In genomic region chr3:140185375-140185774, GRCh38 we compare ENCODE assay signal across 26 cellular contexts.
DNase-seq lines count a peak whose midpoint lies in the region; ATAC-seq, FAIRE-seq and TF ChIP-seq lines count a peak whose summit lies in the region.
"Had no signal": no experiment of that assay in that cellular context is flagged by ENCODE, and none has a peak within 500 bp of the region (broad histone marks: within the 10 kb centered on the region; RNA-seq: fewer than 3 reads in every experiment).

No MANE protein-coding gene starts in this region.

- WGBS in heart left ventricle, 4 donors = 80 to 90% (median 83%) methylated on average over 4 of the region's 4 CpGs
- WGBS in H1 (ENCODE audit: extremely low coverage in 1 of 2, insufficient coverage in 1 of 2, insufficient read length in 1 of 2, insufficient replicate concordance in 2 of 2, low coverage in 1 of 2, low lambda C conversion rate in 2 of 2, missing lambda C conversion rate in 1 of 2), 2 experiments = 87% methylated on average over 4 of the region's 4 CpGs; no CpG with 5 or more reads in 1 of the 2 experiments
- WGBS in thyroid gland, 2 donors = 88 to 92% methylated on average over 4 of the region's 4 CpGs

- H3K79me2 ChIP-seq in GM23338 (replicated peaks; ENCODE audit: insufficient read depth) (no peaks in the 10 kb centered on the region), H1 (ENCODE audit: control insufficient read depth in 1 of 2, insufficient read depth in 2 of 2, low read length in 2 of 2) (no peaks in the 10 kb centered on the region)

- H3F3A ChIP-seq in GM23338 (replicated peaks; ENCODE audit: low read depth) = no peaks in the 10 kb centered on the region

- H3K36me3 Mint-ChIP-seq in GM23338 (ENCODE audit: low read depth) = no peaks in the 10 kb centered on the region

- H4K5ac ChIP-seq in H1 (ENCODE audit: insufficient read length, low read depth, low read length) = no peak overlapping the region

- H3K27ac Mint-ChIP-seq in GM23338 = no peak overlapping the region

- H4K20me1 ChIP-seq in GM23338 (replicated peaks; ENCODE audit: insufficient read depth) = no peaks in the 10 kb centered on the region
- H4K20me1 ChIP-seq in H1 (replicated peaks in 1 of 2; ENCODE audit: control insufficient read depth in 1 of 2, insufficient read depth in 2 of 2, low read length in 2 of 2) = no peaks in the 10 kb centered on the region

- H3K4ac ChIP-seq in H1 (replicated peaks; ENCODE audit: insufficient read length, low read depth, low read length) = no peak overlapping the region

- H2AK5ac ChIP-seq in H1 (ENCODE audit: low read depth, low read length) = no peak overlapping the region

- intact Hi-C loops in heart left ventricle (cut with DNase I) (no loop called here), Right ventricle myocardium inferior (cut with DNase I) (no loop called here), thyroid gland (cut with DNase I) (no loop called here)

- no peak overlapping the region for H2BK120ac ChIP-seq in H1 (replicated peaks; ENCODE audit: low read depth, low read length)

- no peak overlapping the region for H2BK5ac ChIP-seq in H1 (ENCODE audit: low read depth, low read length)

- 0 out of 2 replicates have a peak, but pooled peaks cover 9% of the 10 kb centered on the region for H3K9me2 ChIP-seq in GM23338 (ENCODE audit: insufficient read depth)

- no peak overlapping the region for H3K4me3 Mint-ChIP-seq in GM23338

- TF ChIP-seq CTCF in heart left ventricle (IDR thresholded peaks at IDR 0.05) (no peak), GM23338 (conservative IDR thresholded peaks at IDR 0.05; ENCODE audit: low read depth in 2 of 2) (no peak), H1 (IDR thresholded peaks at IDR 0.05; ENCODE audit: control extremely low read depth in 1 of 3, insufficient read depth in 1 of 3, low read depth in 1 of 3, low read length in 3 of 3) (no peak), thyroid gland (IDR thresholded peaks at IDR 0.05) (no peak)

- DNase-seq in heart left ventricle (no peak), Right ventricle myocardium inferior (ENCODE audit: missing footprints) (no peak), GM23338 (ENCODE audit: low spot score) (no peak), H1 (ENCODE audit: low read depth in 1 of 2, low spot score in 2 of 2) (no peak), thyroid gland (no peak), GM12892 (ENCODE audit: insufficient read length) (no peak), NCI-H345 (lab: John Stamatoyannopoulos, UW) (no peak)
- DNase-seq: 8988T, ACHN, BE2C, Calu3, GOT3, HCEC 1CT, IMR-90, MM.1S, NCI-H1417, NCI-H1694, NCI-H2029 treated with DMSO at 0.1 percent for 48 hours, NCI-H2227 treated with DMSO at 0.1 percent for 48 hours, NCI-H510A, NCI-H69, RPMI8226, SIG-M5 had no signal

- no peak overlapping the region for H2BK15ac ChIP-seq in H1 (ENCODE audit: low read length)

- CTCF ChIA-PET in H1 (lab: Charles Lee; ENCODE audit: partially characterized antibody) = interaction anchor here (0.5 to 1.2 kb wide), 3 partner anchors 48 to 676 kb away, joined by 3 to 4 read pairs (median 3); no protein-coding TSS in a partner anchor

- H3K23ac ChIP-seq in H1 (ENCODE audit: insufficient read length) = no peak overlapping the region

- H2AFZ ChIP-seq in GM23338 (peak overlapping the region; percentile 38; the same call in 1 of the 2 replicates), H1 (ENCODE audit: low read length) (no peak overlapping the region)

- no peaks in the 10 kb centered on the region for H3K36me3 ChIP-seq in heart left ventricle
- H3K36me3 ChIP-seq in GM23338 (ENCODE audit: insufficient read depth) = no peaks in the 10 kb centered on the region
- no peaks in the 10 kb centered on the region for H3K36me3 ChIP-seq in H1 (ENCODE audit: control insufficient read depth in 2 of 4, insufficient read depth in 4 of 4, low read length in 3 of 4)
- no peaks in the 10 kb centered on the region for H3K36me3 ChIP-seq in thyroid gland
- H3K36me3 ChIP-seq: BE2C had no signal

- H3K56ac ChIP-seq in H1 (replicated peaks; ENCODE audit: insufficient read length, low read depth, low read length) = no peak overlapping the region

- no peaks in the 10 kb centered on the region for H3K79me1 ChIP-seq in H1 (ENCODE audit: low read depth, low read length)

- H3K4me1 Mint-ChIP-seq in GM23338 = no peaks in the 10 kb centered on the region

- no peaks in the 10 kb centered on the region for H3K27me3 Mint-ChIP-seq in GM23338 (ENCODE audit: insufficient read depth, low read depth, poor library complexity)

- POLR2A ChIA-PET in H1 (lab: Charles Lee; ENCODE audit: partially characterized antibody) = no interaction called here

- H3K23me2 ChIP-seq in H1 (ENCODE audit: low read depth, low read length) = no peaks in the 10 kb centered on the region

- H4K8ac ChIP-seq in H1 (ENCODE audit: extremely low read depth, insufficient read depth, low read length) = no peak overlapping the region

- no peak overlapping the region for H3K4me2 ChIP-seq in GM23338
- H3K4me2 ChIP-seq in H1 (ENCODE audit: insufficient read depth in 1 of 2, low read depth in 2 of 2, low read length in 2 of 2) = no peak overlapping the region
- H3K4me2 ChIP-seq: KMS-11 had no signal

- no peaks in the 10 kb centered on the region for H3K9me3 Mint-ChIP-seq in GM23338

- H2BK12ac ChIP-seq in H1 (ENCODE audit: low read depth, low read length) = no peak overlapping the region

- H3K27ac ChIP-seq in heart left ventricle (peak overlapping the region in 7 of 12 donors; percentile 63 to 93 (median 77)), GM23338 (ENCODE audit: low read depth) (no peak overlapping the region), H1 (ENCODE audit: low read depth, low read length) (no peak overlapping the region), thyroid gland (peak overlapping the region in 2 of 3 donors; percentile 57 to 71)
- H3K27ac ChIP-seq: KMS-11, SK-N-MC had no signal

- no peak overlapping the region for H3K18ac ChIP-seq in H1 (ENCODE audit: extremely low read depth, low read length)

- no peak overlapping the region for H2BK20ac ChIP-seq in H1 (ENCODE audit: low read length)

- H3K4me3 ChIP-seq in heart left ventricle (no peak overlapping the region), GM23338 (no peak overlapping the region), H1 (ENCODE audit: extremely low read depth in 1 of 4, insufficient read depth in 2 of 4, low read depth in 3 of 4, low read length in 4 of 4) (no peak overlapping the region), thyroid gland (replicated peaks in 1 of 3) (no peak overlapping the region)
- H3K4me3 ChIP-seq: SK-N-MC had no signal

- ATAC-seq in heart left ventricle (no peak), Right ventricle myocardium inferior (no peak), GM23338 (no peak), GM21528 (IDR thresholded peaks at IDR 0.05; ENCODE audit: low FRiP score, unreplicated experiment) (no peak)

- no peak for TF ChIP-seq EP300 in H1 (IDR thresholded peaks at IDR 0.05; ENCODE audit: borderline replicate concordance in 1 of 2, low read depth in 2 of 2, low read length in 2 of 2)

- no peaks in the 10 kb centered on the region for H3K27me3 ChIP-seq in heart left ventricle
- no peaks in the 10 kb centered on the region for H3K27me3 ChIP-seq in GM23338 (ENCODE audit: insufficient read depth)
- H3K27me3 ChIP-seq in H1 (replicated peaks in 1 of 4; ENCODE audit: control insufficient read depth in 3 of 4, extremely low read depth in 1 of 4, insufficient read depth in 3 of 4, low read length in 3 of 4) = no peaks in the 10 kb centered on the region
- H3K27me3 ChIP-seq in thyroid gland = no peaks in the 10 kb centered on the region
- H3K27me3 ChIP-seq: BE2C had no signal

- no peaks in the 10 kb centered on the region for H3K9me3 ChIP-seq in heart left ventricle
- no peaks in the 10 kb centered on the region for H3K9me3 ChIP-seq in H1 (ENCODE audit: insufficient read depth in 2 of 2, low read depth in 1 of 2, low read length in 1 of 2)
- H3K9me3 ChIP-seq in thyroid gland = no peaks in the 10 kb centered on the region
- H3K9me3 ChIP-seq: BE2C had no signal

- TF ChIP-seq POLR2A in heart left ventricle (IDR thresholded peaks at IDR 0.05) (no peak), H1 (IDR thresholded peaks at IDR 0.05; ENCODE audit: control extremely low read depth in 1 of 2, low read depth in 2 of 2, low read length in 2 of 2) (no peak), thyroid gland (IDR thresholded peaks at IDR 0.05) (no peak), GM12892 (IDR thresholded peaks at IDR 0.05; ENCODE audit: low read depth, low read length) (no peak)

- no peak overlapping the region for H3K9ac ChIP-seq in H1 (replicated peaks in 1 of 4; ENCODE audit: extremely low read depth in 1 of 4, low read depth in 3 of 4, low read length in 3 of 4)
- H3K9ac ChIP-seq: KMS-11 had no signal

- no peak for TF ChIP-seq RAD21 in H1 (IDR thresholded peaks at IDR 0.05 in 1 of 2, conservative IDR thresholded peaks at IDR 0.05 in 1 of 2; ENCODE audit: low read depth in 2 of 2, low read length in 2 of 2)

- H3K4me1 ChIP-seq in heart left ventricle (peaks cover 0 to 35% (median 21%) of the 10 kb centered on the region in 12 donors), GM23338 (ENCODE audit: insufficient read depth) (no peaks in the 10 kb centered on the region), H1 (replicated peaks in 1 of 4; ENCODE audit: control insufficient read depth in 3 of 4, insufficient read depth in 4 of 4, low read length in 3 of 4) (no peaks in the 10 kb centered on the region), thyroid gland (peaks cover 20 to 30% of the 10 kb centered on the region in 2 donors)

- H4K91ac ChIP-seq in H1 (replicated peaks; ENCODE audit: insufficient read length, low read length) = no peak overlapping the region

- FAIRE-seq in H1 (lab: Jason Lieb, UNC) (no peak), GM12892 (lab: Jason Lieb, UNC) (no peak)

- H3K14ac ChIP-seq in H1 (ENCODE audit: insufficient read length) = no peak overlapping the region

TF ChIP-seq in GM23338, 12 proteins besides CTCF, POLR2A, EP300 and RAD21 (continues in another document):
- TF ChIP-seq JUNB (IDR thresholded peaks at IDR 0.05; ENCODE audit: unreplicated experiment) (no peak), EZH2phosphoT487 (IDR thresholded peaks at IDR 0.05; ENCODE audit: unreplicated experiment) (no peak), ZNF114 (CRISPR knock-in tag; IDR thresholded peaks at IDR 0.05) (no peak), ZNF331 (CRISPR knock-in tag; IDR thresholded peaks at IDR 0.05; ENCODE audit: low read depth) (no peak), STAT1 (IDR thresholded peaks at IDR 0.05; ENCODE audit: unreplicated experiment) (no peak), EZH2 (IDR thresholded peaks at IDR 0.05; ENCODE audit: low read depth, unreplicated experiment) (no peak), CREB1 (CRISPR knock-in tag; IDR thresholded peaks at IDR 0.05; ENCODE audit: low read depth) (no peak)

TF ChIP-seq in H1, 55 proteins besides CTCF, POLR2A, EP300 and RAD21:
- TF ChIP-seq MAFK (IDR thresholded peaks at IDR 0.05; ENCODE audit: low read depth, low read length) (no peak), USF2 (IDR thresholded peaks at IDR 0.05; ENCODE audit: low read length) (0 out of 2 replicates have a peak, but pooled peaks have one; percentile 9)

Comparison
In these comparisons a context has a peak if more than half of its experiments do, and no peak if none do; other contexts are left out.
1. H3K27ac ChIP-seq: peak in heart left ventricle (7 of 12) and thyroid gland (2 of 3); none in GM23338 (single experiment) and H1 (single experiment).